ENCODE assay signal across 1 cellular context in the genomic region with DNA sequence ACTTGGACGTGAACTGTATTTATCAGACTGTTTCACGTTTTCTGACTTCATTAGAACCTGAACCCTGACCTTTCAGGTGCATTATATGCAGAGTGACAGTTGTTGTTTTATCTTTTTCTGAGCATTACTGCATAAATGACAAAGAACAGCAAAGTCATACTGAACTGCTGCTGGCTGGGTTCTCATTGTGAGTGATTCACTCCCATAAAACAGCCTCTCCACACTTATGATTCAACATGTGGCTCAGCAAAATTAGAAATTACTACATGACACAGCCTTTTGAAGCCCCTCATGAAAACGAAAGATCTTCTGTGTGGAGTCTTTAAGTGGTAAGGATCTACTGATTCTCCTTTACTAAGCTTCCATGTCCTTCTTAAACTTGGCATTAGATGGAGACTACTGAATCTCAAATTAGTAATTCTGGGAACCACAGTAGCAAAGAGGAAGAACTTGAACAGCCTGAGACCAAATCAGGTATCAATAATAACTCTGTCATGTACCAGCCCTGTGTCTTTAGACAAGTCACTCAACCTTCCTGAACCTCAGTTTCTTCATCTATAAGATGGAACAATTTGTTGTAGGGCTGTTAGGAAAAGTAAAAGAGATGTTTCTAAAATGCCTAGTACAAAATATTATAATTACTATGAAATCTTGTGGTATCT.
TF ChIP-seq lines count a peak whose summit lies in the region.

No MANE protein-coding gene starts in this region.

TF ChIP-seq in HEK293, 187 proteins besides CTCF, POLR2A, EP300 and RAD21 (continued from another document):
- TF ChIP-seq ZNF221 (tag by site-specific recombination; IDR thresholded peaks at IDR 0.05; ENCODE audit: borderline replicate concordance) = no peak
- TF ChIP-seq GLIS2 (tag by site-specific recombination; IDR thresholded peaks at IDR 0.05) = no peak
- TF ChIP-seq SCRT2 (tag by site-specific recombination; IDR thresholded peaks at IDR 0.05) = peak; percentile 74
- TF ChIP-seq ZNF350 (tag by site-specific recombination; IDR thresholded peaks at IDR 0.05) = no peak
- TF ChIP-seq KLF16 (tag by site-specific recombination; IDR thresholded peaks at IDR 0.05) = no peak
- no peak for TF ChIP-seq ZNF514 (tag by site-specific recombination; IDR thresholded peaks at IDR 0.05)
- TF ChIP-seq SCRT1 (tag by site-specific recombination; IDR thresholded peaks at IDR 0.05; ENCODE audit: borderline replicate concordance) = peak; percentile 62; the same call in 1 of the 2 replicates
- TF ChIP-seq, protein P1, sequence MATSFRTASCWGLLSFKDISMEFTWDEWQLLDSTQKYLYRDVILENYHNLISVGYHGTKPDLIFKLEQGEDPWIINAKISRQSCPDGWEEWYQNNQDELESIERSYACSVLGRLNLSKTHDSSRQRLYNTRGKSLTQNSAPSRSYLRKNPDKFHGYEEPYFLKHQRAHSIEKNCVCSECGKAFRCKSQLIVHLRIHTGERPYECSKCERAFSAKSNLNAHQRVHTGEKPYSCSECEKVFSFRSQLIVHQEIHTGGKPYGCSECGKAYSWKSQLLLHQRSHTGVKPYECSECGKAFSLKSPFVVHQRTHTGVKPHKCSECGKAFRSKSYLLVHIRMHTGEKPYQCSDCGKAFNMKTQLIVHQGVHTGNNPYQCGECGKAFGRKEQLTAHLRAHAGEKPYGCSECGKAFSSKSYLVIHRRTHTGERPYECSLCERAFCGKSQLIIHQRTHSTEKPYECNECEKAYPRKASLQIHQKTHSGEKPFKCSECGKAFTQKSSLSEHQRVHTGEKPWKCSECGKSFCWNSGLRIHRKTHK (tag by site-specific recombination; IDR thresholded peaks at IDR 0.05) = no peak
- TF ChIP-seq ZNF311 (tag by site-specific recombination; IDR thresholded peaks at IDR 0.05; ENCODE audit: borderline replicate concordance) = no peak
- TF ChIP-seq ZFP37 (tag by site-specific recombination; IDR thresholded peaks at IDR 0.05) = no peak
- no peak for TF ChIP-seq BCL11A (tag by site-specific recombination; IDR thresholded peaks at IDR 0.05; ENCODE audit: low read depth)
- TF ChIP-seq ZNF670 (tag by site-specific recombination; IDR thresholded peaks at IDR 0.05; ENCODE audit: low read depth) = no peak
- TF ChIP-seq ZNF701 (tag by site-specific recombination; IDR thresholded peaks at IDR 0.05) = no peak
- TF ChIP-seq OVOL3 (tag by site-specific recombination; IDR thresholded peaks at IDR 0.05) = no peak
- no peak for TF ChIP-seq ZBTB1 (tag by site-specific recombination; IDR thresholded peaks at IDR 0.05)
- no peak for TF ChIP-seq KLF10 (tag by site-specific recombination; IDR thresholded peaks at IDR 0.05)
- 0 out of 2 replicates have a peak, but pooled peaks have one; percentile 39 for TF ChIP-seq ZNF660 (tag by site-specific recombination; IDR thresholded peaks at IDR 0.05)
- TF ChIP-seq ZNF112 (tag by site-specific recombination; IDR thresholded peaks at IDR 0.05) = no peak
- no peak for TF ChIP-seq ZNF416 (tag by site-specific recombination; IDR thresholded peaks at IDR 0.05)
- TF ChIP-seq, protein P2, sequence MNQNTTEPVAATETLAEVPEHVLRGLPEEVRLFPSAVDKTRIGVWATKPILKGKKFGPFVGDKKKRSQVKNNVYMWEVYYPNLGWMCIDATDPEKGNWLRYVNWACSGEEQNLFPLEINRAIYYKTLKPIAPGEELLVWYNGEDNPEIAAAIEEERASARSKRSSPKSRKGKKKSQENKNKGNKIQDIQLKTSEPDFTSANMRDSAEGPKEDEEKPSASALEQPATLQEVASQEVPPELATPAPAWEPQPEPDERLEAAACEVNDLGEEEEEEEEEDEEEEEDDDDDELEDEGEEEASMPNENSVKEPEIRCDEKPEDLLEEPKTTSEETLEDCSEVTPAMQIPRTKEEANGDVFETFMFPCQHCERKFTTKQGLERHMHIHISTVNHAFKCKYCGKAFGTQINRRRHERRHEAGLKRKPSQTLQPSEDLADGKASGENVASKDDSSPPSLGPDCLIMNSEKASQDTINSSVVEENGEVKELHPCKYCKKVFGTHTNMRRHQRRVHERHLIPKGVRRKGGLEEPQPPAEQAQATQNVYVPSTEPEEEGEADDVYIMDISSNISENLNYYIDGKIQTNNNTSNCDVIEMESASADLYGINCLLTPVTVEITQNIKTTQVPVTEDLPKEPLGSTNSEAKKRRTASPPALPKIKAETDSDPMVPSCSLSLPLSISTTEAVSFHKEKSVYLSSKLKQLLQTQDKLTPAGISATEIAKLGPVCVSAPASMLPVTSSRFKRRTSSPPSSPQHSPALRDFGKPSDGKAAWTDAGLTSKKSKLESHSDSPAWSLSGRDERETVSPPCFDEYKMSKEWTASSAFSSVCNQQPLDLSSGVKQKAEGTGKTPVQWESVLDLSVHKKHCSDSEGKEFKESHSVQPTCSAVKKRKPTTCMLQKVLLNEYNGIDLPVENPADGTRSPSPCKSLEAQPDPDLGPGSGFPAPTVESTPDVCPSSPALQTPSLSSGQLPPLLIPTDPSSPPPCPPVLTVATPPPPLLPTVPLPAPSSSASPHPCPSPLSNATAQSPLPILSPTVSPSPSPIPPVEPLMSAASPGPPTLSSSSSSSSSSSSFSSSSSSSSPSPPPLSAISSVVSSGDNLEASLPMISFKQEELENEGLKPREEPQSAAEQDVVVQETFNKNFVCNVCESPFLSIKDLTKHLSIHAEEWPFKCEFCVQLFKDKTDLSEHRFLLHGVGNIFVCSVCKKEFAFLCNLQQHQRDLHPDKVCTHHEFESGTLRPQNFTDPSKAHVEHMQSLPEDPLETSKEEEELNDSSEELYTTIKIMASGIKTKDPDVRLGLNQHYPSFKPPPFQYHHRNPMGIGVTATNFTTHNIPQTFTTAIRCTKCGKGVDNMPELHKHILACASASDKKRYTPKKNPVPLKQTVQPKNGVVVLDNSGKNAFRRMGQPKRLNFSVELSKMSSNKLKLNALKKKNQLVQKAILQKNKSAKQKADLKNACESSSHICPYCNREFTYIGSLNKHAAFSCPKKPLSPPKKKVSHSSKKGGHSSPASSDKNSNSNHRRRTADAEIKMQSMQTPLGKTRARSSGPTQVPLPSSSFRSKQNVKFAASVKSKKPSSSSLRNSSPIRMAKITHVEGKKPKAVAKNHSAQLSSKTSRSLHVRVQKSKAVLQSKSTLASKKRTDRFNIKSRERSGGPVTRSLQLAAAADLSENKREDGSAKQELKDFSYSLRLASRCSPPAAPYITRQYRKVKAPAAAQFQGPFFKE (tag by site-specific recombination; IDR thresholded peaks at IDR 0.05; ENCODE audit: borderline replicate concordance) = no peak
- no peak for TF ChIP-seq ZNF214 (tag by site-specific recombination; IDR thresholded peaks at IDR 0.05; ENCODE audit: borderline replicate concordance)
- no peak for TF ChIP-seq ZNF114 (tag by site-specific recombination; IDR thresholded peaks at IDR 0.05)
- TF ChIP-seq ZNF664 (tag by site-specific recombination; IDR thresholded peaks at IDR 0.05) = peak; percentile 64; the same call in 1 of the 2 replicates
- TF ChIP-seq IKZF3 (tag by site-specific recombination; IDR thresholded peaks at IDR 0.05) = no peak
- TF ChIP-seq ZNF623 (tag by site-specific recombination; IDR thresholded peaks at IDR 0.05) = no peak
- TF ChIP-seq, protein P3, sequence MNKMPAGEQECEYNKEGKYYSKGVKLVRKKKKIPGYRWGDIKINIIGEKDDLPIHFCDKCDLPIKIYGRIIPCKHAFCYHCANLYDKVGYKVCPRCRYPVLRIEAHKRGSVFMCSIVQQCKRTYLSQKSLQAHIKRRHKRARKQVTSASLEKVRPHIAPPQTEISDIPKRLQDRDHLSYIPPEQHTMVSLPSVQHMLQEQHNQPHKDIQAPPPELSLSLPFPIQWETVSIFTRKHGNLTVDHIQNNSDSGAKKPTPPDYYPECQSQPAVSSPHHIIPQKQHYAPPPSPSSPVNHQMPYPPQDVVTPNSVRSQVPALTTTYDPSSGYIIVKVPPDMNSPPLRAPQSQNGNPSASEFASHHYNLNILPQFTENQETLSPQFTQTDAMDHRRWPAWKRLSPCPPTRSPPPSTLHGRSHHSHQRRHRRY (tag by site-specific recombination; IDR thresholded peaks at IDR 0.05) = no peak
TF ChIP-seq in HEK293: peak in this region for 4.
